In genomic region chrX:13658602-13659001, GRCh38 we compare ENCODE assay signal across 8 cellular contexts. TPM values are rescaled to one million over a fixed set of nuclear protein-coding genes. Genes with fewer than 3 reads are reported as not detected.
DNase-seq lines count a peak whose midpoint lies in the region; ATAC-seq, FAIRE-seq and TF ChIP-seq lines count a peak whose summit lies in the region.

No MANE protein-coding gene starts in this region.

- peak; percentile 63 for ATAC-seq in mucosa of descending colon

- peak overlapping the region; percentile 69 for H3K27ac ChIP-seq in HL-60 (replicated peaks)

- intact Hi-C loops in mucosa of descending colon (cut with DNase I, micrococcal nuclease): loop anchor here in 1 of 2 donors (5.0 to 10.0 kb wide), 2 partner anchors 84 to 376 kb away; no protein-coding TSS in a partner anchor

- no peak for TF ChIP-seq POLR2A in H54 (IDR thresholded peaks at IDR 0.05; ENCODE audit: low read depth, low read length)

- TF ChIP-seq CTCF in HL-60 (IDR thresholded peaks at IDR 0.05; ENCODE audit: insufficient read depth, low read length) (no peak), mucosa of descending colon (IDR thresholded peaks at IDR 0.05) (no peak)

- H3K27me3 ChIP-seq in HL-60 (ENCODE audit: insufficient read depth, poor library complexity, severe bottlenecking) (no peaks in the 10 kb centered on the region), endocrine pancreas (ENCODE audit: control insufficient read depth, insufficient read depth, low read length) (no peaks in the 10 kb centered on the region)

- H3K36me3 ChIP-seq in endocrine pancreas (ENCODE audit: control insufficient read depth, insufficient read depth, low read length) (no peaks in the 10 kb centered on the region), mucosa of descending colon (ENCODE audit: low read depth) (no peaks in the 10 kb centered on the region)

- H3K4me1 ChIP-seq in endocrine pancreas (ENCODE audit: control insufficient read depth, insufficient read depth, low read length) (peaks cover 8% of the 10 kb centered on the region), mucosa of descending colon (ENCODE audit: low read depth) (no peaks in the 10 kb centered on the region)

- H3K4me3 ChIP-seq in HL-60 (replicated peaks; ENCODE audit: insufficient read depth, low read length) (no peak overlapping the region), endocrine pancreas (ENCODE audit: control insufficient read depth, insufficient read depth, low read length) (peak overlapping the region; percentile 26), mucosa of descending colon (no peak overlapping the region)

- no peak overlapping the region for H3K9ac ChIP-seq in endocrine pancreas (ENCODE audit: control insufficient read depth, insufficient read depth, low read length)

- DNase-seq in DMS53 (lab: John Stamatoyannopoulos, UW): peak; percentile 39
- DNase-seq in HL-60 (ENCODE audit: low read depth in 1 of 2, low spot score in 1 of 2): peak; percentile 28 to 51
- peak; percentile 2 to 39 for DNase-seq in SHP77 (lab: John Stamatoyannopoulos, UW)
- DNase-seq in mucosa of descending colon: peak in 1 of 3 donors; percentile 39
- no peak for DNase-seq in DMS79 (lab: John Stamatoyannopoulos, UW)
- no peak for DNase-seq in H54 (ENCODE audit: insufficient read length, low spot score)
- DNase-seq in NCI-H2029 (lab: John Stamatoyannopoulos, UW): no peak

- no peaks in the 10 kb centered on the region for H3K9me3 ChIP-seq in endocrine pancreas (ENCODE audit: control insufficient read depth, low read length)
- H3K9me3 ChIP-seq in mucosa of descending colon: no peaks in the 10 kb centered on the region

- no peak for FAIRE-seq in H54 (lab: Jason Lieb, UNC)

RNA-seq across cellular contexts. Expression of gene TCEANC, which starts 5.7 kb away (rescaled TPM):
- 1 to 10 TPM; 4.0 to 5.3 (median 4.8) TPM for total RNA-seq in mucosa of descending colon

RNA-seq across cellular contexts. Expression of gene RAB9A, which starts 30.3 kb away (rescaled TPM):
- 10 to 100 TPM; 38.1 to 49.5 (median 40.8) TPM for total RNA-seq in mucosa of descending colon

Comparison
In these comparisons a context has a peak if more than half of its experiments do, and no peak if none do; other contexts are left out.
1. DNase-seq: peak in DMS53 (single experiment), HL-60 (2 of 2) and SHP77 (2 of 2); none in DMS79 (single experiment), H54 (single experiment) and NCI-H2029 (single experiment).